Comparison of ENCODE assay signal across 26 cellular contexts in the genomic region with DNA sequence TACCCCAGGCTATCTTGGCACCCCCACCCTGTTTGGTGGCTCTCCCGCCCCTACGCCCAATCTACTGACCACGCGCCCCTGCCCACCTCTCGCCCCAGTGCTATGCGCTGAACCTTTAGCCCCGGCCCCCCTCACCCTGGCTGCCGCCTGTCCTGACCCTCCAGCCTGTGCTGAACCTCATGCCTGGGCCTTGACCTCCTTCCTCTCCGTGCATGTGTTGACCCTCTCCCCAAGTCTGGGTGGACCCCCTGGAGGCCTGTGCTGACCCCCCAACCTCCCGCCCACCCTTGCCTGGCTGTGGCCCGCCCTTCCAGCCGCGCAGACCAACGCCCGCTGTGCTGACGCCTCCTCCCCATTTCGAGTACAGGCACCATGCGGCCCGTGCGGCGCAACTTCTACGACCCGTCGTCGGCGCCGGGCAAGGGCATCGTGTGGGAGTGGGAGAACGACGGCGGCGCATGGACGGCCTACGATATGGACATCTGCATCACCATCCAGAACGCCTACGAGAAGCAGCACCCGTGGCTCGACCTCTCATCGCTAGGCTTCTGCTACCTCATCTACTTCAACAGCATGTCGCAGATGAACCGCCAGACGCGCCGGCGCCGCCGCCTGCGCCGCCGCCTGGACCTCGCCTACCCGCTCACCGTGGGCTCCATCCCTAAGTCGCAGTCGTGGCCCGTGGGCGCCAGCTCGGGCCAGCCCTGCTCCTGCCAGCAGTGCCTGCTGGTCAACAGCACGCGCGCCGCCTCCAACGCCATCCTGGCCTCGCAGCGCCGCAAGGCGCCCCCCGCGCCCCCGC. TPM values are rescaled to one million over a fixed set of nuclear protein-coding genes. Genes with fewer than 3 reads are reported as not detected.
A peak's percentile ranks its signal among the peaks of the same experiment; 100 is the strongest.
DNase-seq lines count a peak whose midpoint lies in the region; ATAC-seq and TF ChIP-seq lines count a peak whose summit lies in the region.
"Had no signal": no experiment of that assay in that cellular context is flagged by ENCODE, and none has a peak within 500 bp of the region (broad histone marks: within the 10 kb centered on the region; RNA-seq: fewer than 3 reads in every experiment).

No MANE protein-coding gene starts in this region.

- H3K9me3 Mint-ChIP-seq in stimulated activated naive B cell treated with anti-CD40 and anti-IgM and Interleukin-4, amounts not matched to agents 10 μg/mL and 1 μg/mL and 100 μg/mL, for 72 hours = peaks cover 4 to 5% of the 10 kb centered on the region in 2 donors
- H3K9me3 Mint-ChIP-seq: dendritic cell treated with granulocyte-macrophage colony-stimulating factor and Interleukin-4, amounts not matched to agents 40 ng/mL and 50 ng/mL, for 4 days had no signal

- peak overlapping the region; percentile 70 for H3K4me2 ChIP-seq in OCI-LY7 (ENCODE audit: low read length)

- intact Hi-C loops in right cardiac atrium (cut with DNase I) = no loop called here
- intact Hi-C loops in left cardiac atrium (cut with DNase I) = no loop called here
- intact Hi-C loops in OCI-LY7 (cut with micrococcal nuclease; ENCODE audit: unreplicated experiment) = no loop called here

- WGBS in right cardiac atrium = 46% methylated on average over 70 of the region's 70 CpGs

- no peaks in the 10 kb centered on the region for H3K27me3 ChIP-seq in right cardiac atrium (ENCODE audit: control insufficient read depth, insufficient read depth)
- H3K27me3 ChIP-seq: BE2C had no signal

- H4K20me1 ChIP-seq in OCI-LY7 (ENCODE audit: insufficient read depth, low read length) = no peaks in the 10 kb centered on the region

- peak overlapping the region; percentile 83 for H3K27ac Mint-ChIP-seq in stimulated activated naive B cell treated with anti-CD40 and anti-IgM and Interleukin-4, amounts not matched to agents 10 μg/mL and 1 μg/mL and 100 μg/mL, for 72 hours
- H3K27ac Mint-ChIP-seq: dendritic cell treated with granulocyte-macrophage colony-stimulating factor and Interleukin-4, amounts not matched to agents 40 ng/mL and 50 ng/mL, for 4 days; T-helper 17 cell had no signal

- TF ChIP-seq CTCF in OCI-LY7 (conservative IDR thresholded peaks at IDR 0.05; ENCODE audit: low read length) = no peak

- peaks cover 82% of the 10 kb centered on the region for H3K36me3 ChIP-seq in OCI-LY7 (ENCODE audit: insufficient read depth, low read length)
- H3K36me3 ChIP-seq: BE2C, cardiac muscle cell, SJCRH30 had no signal

- peaks cover 63 to 77% of the 10 kb centered on the region in 2 donors for H3K36me3 Mint-ChIP-seq in stimulated activated naive B cell treated with anti-CD40 and anti-IgM and Interleukin-4, amounts not matched to agents 10 μg/mL and 1 μg/mL and 100 μg/mL, for 72 hours

- H3K4me3 ChIP-seq in right cardiac atrium (ENCODE audit: low read length) (no peak overlapping the region), OCI-LY7 (ENCODE audit: low read depth, low read length, poor library complexity, severe bottlenecking) (peak overlapping the region; percentile 46), iPS-18c (ENCODE audit: insufficient read depth, low read depth, low read length) (peak overlapping the region; percentile 47)
- H3K4me3 ChIP-seq: cardiac muscle cell, psoas muscle, SJCRH30, skin epidermis had no signal

- peak overlapping the region; percentile 71 to 72 for H3K4me3 Mint-ChIP-seq in stimulated activated naive B cell treated with anti-CD40 and anti-IgM and Interleukin-4, amounts not matched to agents 10 μg/mL and 1 μg/mL and 100 μg/mL, for 72 hours
- H3K4me3 Mint-ChIP-seq: dendritic cell treated with granulocyte-macrophage colony-stimulating factor and Interleukin-4, amounts not matched to agents 40 ng/mL and 50 ng/mL, for 4 days had no signal

- H2AFZ ChIP-seq in OCI-LY7 (ENCODE audit: low read length) = no peak overlapping the region

- peaks cover 76 to 93% of the 10 kb centered on the region in 2 donors for H3K4me1 Mint-ChIP-seq in stimulated activated naive B cell treated with anti-CD40 and anti-IgM and Interleukin-4, amounts not matched to agents 10 μg/mL and 1 μg/mL and 100 μg/mL, for 72 hours

- no peaks in the 10 kb centered on the region for H3K9me2 ChIP-seq in OCI-LY7 (ENCODE audit: insufficient read depth, low read length)

- CTCF ChIA-PET in OCI-LY7 (lab: Charles Lee; ENCODE audit: unreplicated experiment) = no interaction called here

- H3K4me1 ChIP-seq in right cardiac atrium (ENCODE audit: control insufficient read depth, insufficient read depth, low read length) (no peaks in the 10 kb centered on the region), OCI-LY7 (ENCODE audit: insufficient read depth, low read length, poor library complexity, severe bottlenecking) (peaks cover 95% of the 10 kb centered on the region)
- H3K4me1 ChIP-seq: BE2C, psoas muscle, SJCRH30 had no signal

- DNase-seq in right cardiac atrium (peak in 2 of 3 donors; percentile 33 to 37), left cardiac atrium (no peak), OCI-LY7 (ENCODE audit: low spot score) (no peak), NCI-H748 treated with DMSO at 0.1 percent for 48 hours (lab: John Stamatoyannopoulos, UW) (no peak)
- DNase-seq in stimulated activated naive B cell treated with anti-CD40 and anti-IgM and Interleukin-4, amounts not matched to agents 10 μg/mL and 1 μg/mL and 100 μg/mL, for 72 hours = no peak
- DNase-seq: 8988T; activated CD4-positive, alpha-beta T cell treated with anti-CD3 and anti-CD28 coated beads, Interleukin-2, amount 50 U/mL, for 48 hours; activated T-cell treated with anti-CD3 and anti-CD28 coated beads for 4 hours; amygdala; BE2C; NCI-H1417 treated with DMSO at 0.1 percent for 48 hours; NCI-H2171 treated with DMSO at 0.1 percent for 48 hours; NCI-H82; SJCRH30; T-helper 17 cell had no signal

- POLR2A ChIA-PET in OCI-LY7 (lab: Charles Lee) = no interaction called here

- BruUV-seq in OCI-LY7 (replicated peaks; lab: Mats Ljungman, UMichigan) = no TSS peak

- H3K9me3 ChIP-seq in right cardiac atrium (ENCODE audit: control insufficient read depth, low read length) = no peaks in the 10 kb centered on the region
- H3K9me3 ChIP-seq in OCI-LY7 (ENCODE audit: low read length) = no peaks in the 10 kb centered on the region
- peaks cover 4% of the 10 kb centered on the region for H3K9me3 ChIP-seq in iPS-18c (ENCODE audit: control insufficient read depth, insufficient read depth, low read length)
- H3K9me3 ChIP-seq: BE2C, psoas muscle, SJCRH30 had no signal

- H3K27ac ChIP-seq in right cardiac atrium (ENCODE audit: low read length) = no peak overlapping the region
- peak overlapping the region; percentile 97 for H3K27ac ChIP-seq in OCI-LY7 (ENCODE audit: low read depth, low read length, poor library complexity, severe bottlenecking)
- H3K27ac ChIP-seq: cardiac muscle cell, epithelial cell of prostate, psoas muscle, SJCRH30, skin epidermis had no signal

- ATAC-seq in right cardiac atrium (peak in 1 of 2 donors; percentile 12), left cardiac atrium (no peak), HG03045 (IDR thresholded peaks at IDR 0.05; ENCODE audit: unreplicated experiment) (no peak), GM21723 (IDR thresholded peaks at IDR 0.05; ENCODE audit: unreplicated experiment) (no peak)
- no peak for ATAC-seq in stimulated activated naive B cell treated with anti-CD40 and anti-IgM and Interleukin-4, amounts not matched to agents 10 μg/mL and 1 μg/mL and 100 μg/mL, for 72 hours (replicated peaks)
- ATAC-seq: Panc1, psoas muscle, T-helper 17 cell had no signal

- H3K79me2 ChIP-seq in OCI-LY7 (ENCODE audit: insufficient read depth, low read depth, low read length) = peaks cover 70% of the 10 kb centered on the region

- no peaks in the 10 kb centered on the region for H3K27me3 Mint-ChIP-seq in stimulated activated naive B cell treated with anti-CD40 and anti-IgM and Interleukin-4, amounts not matched to agents 10 μg/mL and 1 μg/mL and 100 μg/mL, for 72 hours
- H3K27me3 Mint-ChIP-seq: T-helper 17 cell had no signal

RNA-seq across cellular contexts. Expression of a gene that starts 20.7 kb away (rescaled TPM):
- 1 to 10 TPM; 2.0 to 4.9 (median 3.9) TPM for total RNA-seq in right cardiac atrium
- 1.2 TPM for polyA plus RNA-seq in right cardiac atrium
- total RNA-seq in left cardiac atrium = 1 to 10 TPM; 6.3 to 9.8 TPM
- total RNA-seq in OCI-LY7 (2014; rRNA removed; shearing (Covaris generic)) = 263 and 293 TPM in 2 replicates
- total RNA-seq in OCI-LY7 (2022) = 510 and 535 TPM in 2 replicates
- total RNA-seq: M059J, SJCRH30 had no signal

RNA-seq across cellular contexts. Expression of a gene that starts 58.3 kb away (rescaled TPM):
- total RNA-seq in right cardiac atrium (not detected), left cardiac atrium (not detected), OCI-LY7 (2022) (67.5 and 74.4 TPM in 2 replicates)
- not detected for polyA plus RNA-seq in right cardiac atrium
- 69.1 and 89.1 TPM in 2 replicates for total RNA-seq in OCI-LY7 (2014; rRNA removed; shearing (Covaris generic))
- total RNA-seq: lung microvascular endothelial cell, M059J, SJCRH30 had no signal
- polyA plus RNA-seq: psoas muscle had no signal

Comparison
In these comparisons a context has a peak if more than half of its experiments do, and no peak if none do; other contexts are left out.
1. DNase-seq: peak in right cardiac atrium (2 of 3); none in left cardiac atrium (single experiment), OCI-LY7 (single experiment), stimulated activated naive B cell treated with anti-CD40 and anti-IgM and Interleukin-4, amounts not matched to agents 10 μg/mL and 1 μg/mL and 100 μg/mL, for 72 hours (single experiment) and NCI-H748 treated with DMSO at 0.1 percent for 48 hours (single experiment).
2. RNA of a gene that starts 20.7 kb away (total RNA-seq): 263 to 535 TPM in OCI-LY7; 6.3 to 9.8 TPM in left cardiac atrium and 2.0 to 4.9 TPM in right cardiac atrium; every median in the first group is over 10 times any median in the second.
3. RNA of a gene that starts 58.3 kb away (total RNA-seq): 67.5 to 89.1 TPM in OCI-LY7; not detected in right cardiac atrium and not detected in left cardiac atrium; every median in the first group is over 10 times any median in the second.